In the genomic region with DNA sequence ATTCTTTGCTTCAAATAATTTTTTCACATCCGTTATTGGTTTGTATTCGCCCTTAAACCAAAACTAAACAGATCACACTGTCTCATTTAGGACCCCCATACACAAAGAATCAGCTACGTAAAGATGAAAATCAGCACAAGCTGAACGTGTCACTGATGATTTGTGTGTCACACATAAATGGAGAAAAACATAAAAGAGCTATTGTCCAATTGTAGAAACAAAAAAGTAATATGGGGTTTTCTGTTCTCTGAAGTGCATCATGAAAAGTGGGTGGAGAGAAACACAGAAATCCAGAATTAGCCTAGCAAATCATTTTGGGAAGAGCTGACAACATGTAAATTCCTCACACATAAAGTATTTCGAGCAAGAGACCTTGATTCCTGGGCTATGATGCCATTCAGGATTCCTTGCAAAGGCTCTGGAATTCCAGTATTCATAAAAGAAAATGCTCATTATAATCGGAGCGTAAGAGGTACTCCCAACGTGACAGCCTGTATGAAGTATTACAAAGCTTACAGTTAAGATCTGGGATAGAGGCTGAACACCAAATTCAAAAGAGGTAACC, we compare ENCODE assay signal across 7 cellular contexts. TPM values are rescaled to one million over a fixed set of nuclear protein-coding genes. Genes with fewer than 3 reads are reported as not detected.
A peak's percentile ranks its signal among the peaks of the same experiment; 100 is the strongest.
DNase-seq lines count a peak whose midpoint lies in the region; ATAC-seq and TF ChIP-seq lines count a peak whose summit lies in the region.

No MANE protein-coding gene starts in this region.

- H3K9me3 ChIP-seq in HUES48 (ENCODE audit: control insufficient read depth, insufficient read depth, low read length) (no peaks in the 10 kb centered on the region), iPS-15b (ENCODE audit: control insufficient read depth, insufficient read depth, low read length) (no peaks in the 10 kb centered on the region), subcutaneous abdominal adipose tissue (ENCODE audit: control insufficient read depth in 5 of 5, low read length in 5 of 5) (no peaks in the 10 kb centered on the region)

- DNase-seq in SIG-M5 treated with dmso at 0.1 percent for 504 hours (lab: John Stamatoyannopoulos, UW; ENCODE audit: unreplicated experiment) = no peak
- no peak for DNase-seq in hippocampal formation (lab: John Stamatoyannopoulos, UW)
- DNase-seq in omental fat pad (ENCODE audit: low spot score) = no peak

- H3K4me1 ChIP-seq in HUES48 (ENCODE audit: control insufficient read depth, insufficient read depth, low read length) (peaks cover 31% of the 10 kb centered on the region), iPS-15b (ENCODE audit: control insufficient read depth, insufficient read depth, low read length) (peaks cover 7% of the 10 kb centered on the region), subcutaneous abdominal adipose tissue (ENCODE audit: control insufficient read depth in 5 of 5, insufficient read depth in 5 of 5, low read length in 5 of 5) (peaks cover 5 to 81% (median 72%) of the 10 kb centered on the region in 5 donors)

- H3K4me3 Mint-ChIP-seq in activated naive CD8-positive, alpha-beta T cell = peak overlapping the region; percentile 94

- H3K27ac Mint-ChIP-seq in activated naive CD8-positive, alpha-beta T cell = peak overlapping the region; percentile 97

- peak overlapping the region; percentile 80 for H3K4me3 ChIP-seq in HUES48 (ENCODE audit: low read depth, low read length)
- peak overlapping the region; percentile 87 for H3K4me3 ChIP-seq in iPS-15b (ENCODE audit: low read depth, low read length)
- H3K4me3 ChIP-seq in subcutaneous abdominal adipose tissue (ENCODE audit: low read depth in 1 of 5, low read length in 5 of 5) = peak overlapping the region; percentile 88 to 95 (median 94)

- no peak for ATAC-seq in omental fat pad (ENCODE audit: low FRiP score)

- H3K9ac ChIP-seq in HUES48 (ENCODE audit: low read depth, low read length) = no peak overlapping the region
- H3K9ac ChIP-seq in iPS-15b (ENCODE audit: low read depth, low read length) = no peak overlapping the region
- H3K9ac ChIP-seq in subcutaneous abdominal adipose tissue (ENCODE audit: low read length in 5 of 5) = peak overlapping the region; percentile 94 to 100 (median 96)

- H3K27me3 Mint-ChIP-seq in activated naive CD8-positive, alpha-beta T cell = no peaks in the 10 kb centered on the region

- peaks cover 57% of the 10 kb centered on the region for H3K4me1 Mint-ChIP-seq in activated naive CD8-positive, alpha-beta T cell (ENCODE audit: low read depth)

- peaks cover 10% of the 10 kb centered on the region for H3K36me3 Mint-ChIP-seq in activated naive CD8-positive, alpha-beta T cell

- peaks cover 34% of the 10 kb centered on the region for H3K36me3 ChIP-seq in HUES48 (ENCODE audit: control insufficient read depth, insufficient read depth, low read length)
- H3K36me3 ChIP-seq in iPS-15b (ENCODE audit: control insufficient read depth, insufficient read depth, low read length) = no peaks in the 10 kb centered on the region
- H3K36me3 ChIP-seq in subcutaneous abdominal adipose tissue (ENCODE audit: control insufficient read depth in 5 of 5, insufficient read depth in 5 of 5, low read length in 5 of 5) = peaks cover 15 to 24% (median 23%) of the 10 kb centered on the region in 5 donors

- H3K27ac ChIP-seq in HUES48 (ENCODE audit: low read depth, low read length) (no peak overlapping the region), subcutaneous abdominal adipose tissue (ENCODE audit: low read depth, low read length) (peak overlapping the region; percentile 97)

- H3K9me3 Mint-ChIP-seq in activated naive CD8-positive, alpha-beta T cell (ENCODE audit: low read depth) = no peaks in the 10 kb centered on the region

- no peak for TF ChIP-seq CTCF in omental fat pad (IDR thresholded peaks at IDR 0.05)

- H3K27me3 ChIP-seq in HUES48 (ENCODE audit: control insufficient read depth, insufficient read depth, low read length) = no peaks in the 10 kb centered on the region
- H3K27me3 ChIP-seq in iPS-15b (ENCODE audit: control insufficient read depth, insufficient read depth, low read length) = no peaks in the 10 kb centered on the region
- no peaks in the 10 kb centered on the region for H3K27me3 ChIP-seq in subcutaneous abdominal adipose tissue (ENCODE audit: control insufficient read depth in 5 of 5, insufficient read depth in 4 of 5, low read length in 5 of 5)

RNA-seq across cellular contexts. Expression of gene DCUN1D3, which starts 1.1 kb away (rescaled TPM):
- 100 to 1,000 TPM in 1 of 4 donors, 10 to 100 TPM in 3; 37.4 to 103 (median 79.9) TPM for total RNA-seq in omental fat pad

RNA-seq across cellular contexts. Expression of gene LYRM1, which starts 1.6 kb away (rescaled TPM):
- total RNA-seq in omental fat pad = 10 to 100 TPM; 31.3 to 68.3 (median 50.3) TPM

Comparison
In these comparisons a context has a peak if more than half of its experiments do, and no peak if none do; other contexts are left out.
1. H3K9ac ChIP-seq: peak in subcutaneous abdominal adipose tissue (5 of 5); none in HUES48 (single experiment) and iPS-15b (single experiment).
2. Peak in every context shown above with its lines, with median percentiles within 50 percentile points of each other: H3K4me3 ChIP-seq.